In the genomic region with DNA sequence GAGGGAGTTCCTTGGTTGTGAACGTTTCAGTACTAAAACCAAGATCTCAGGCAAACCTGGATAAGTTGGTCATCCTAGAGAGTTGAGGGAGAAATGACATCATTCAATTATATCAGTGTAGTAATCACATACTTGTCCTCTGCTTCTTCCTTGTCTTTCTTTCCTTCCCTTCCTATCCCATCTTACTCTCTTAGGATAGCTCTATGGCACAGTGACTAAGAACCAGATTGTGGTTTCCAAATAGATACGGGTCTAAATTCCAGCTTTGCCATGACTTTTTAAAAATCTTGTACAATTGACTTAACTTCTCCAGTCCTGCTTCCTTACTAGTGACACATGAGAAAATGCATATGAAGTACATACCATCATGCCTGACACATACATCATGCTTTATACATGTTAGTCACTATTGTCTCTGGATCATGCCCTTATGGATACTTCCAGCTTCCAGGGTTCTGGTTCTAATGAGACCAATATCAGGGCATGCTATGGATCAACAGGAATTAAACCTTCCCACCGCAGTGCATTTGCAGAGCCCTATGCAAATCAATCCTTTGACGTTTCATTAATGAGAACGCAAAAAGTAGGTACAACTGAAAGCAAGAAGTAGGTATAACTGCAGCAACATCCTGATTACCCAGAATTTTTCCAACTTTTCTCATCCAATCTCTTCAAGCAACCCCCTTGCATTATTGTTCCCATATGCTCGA, we compare ENCODE assay signal across 9 cellular contexts.
DNase-seq lines count a peak whose midpoint lies in the region; ATAC-seq and TF ChIP-seq lines count a peak whose summit lies in the region.
"Had no signal": no experiment of that assay in that cellular context is flagged by ENCODE, and none has a peak within 500 bp of the region (broad histone marks: within the 10 kb centered on the region; RNA-seq: fewer than 3 reads in every experiment).

No MANE protein-coding gene starts in this region.

- DNase-seq in GM12865 (ENCODE audit: low read depth) (no peak), RWPE1 (ENCODE audit: low spot score) (no peak), epithelial cell of esophagus (ENCODE audit: low read depth) (peak; percentile 62), osteocyte (ENCODE audit: extremely low spot score, unreplicated experiment) (no peak), omental fat pad (ENCODE audit: low spot score) (no peak)
- no peak for DNase-seq in naive thymus-derived CD8-positive, alpha-beta T cell

- peak overlapping the region; percentile 57 for H3K4me3 Mint-ChIP-seq in osteocyte (ENCODE audit: unreplicated experiment)
- peak overlapping the region in 1 of 10 donors; percentile 12 for H3K4me3 Mint-ChIP-seq in naive thymus-derived CD8-positive, alpha-beta T cell

- H3K27ac Mint-ChIP-seq in osteocyte (ENCODE audit: unreplicated experiment): peak overlapping the region; percentile 100
- peak overlapping the region in 1 of 10 donors; percentile 52 for H3K27ac Mint-ChIP-seq in naive thymus-derived CD8-positive, alpha-beta T cell

- CTCF ChIA-PET in RWPE1 (lab: Yijun Ruan, JAX): no interaction called here

- H3K27ac ChIP-seq in RWPE1: peak overlapping the region; percentile 99

- H3K9me3 Mint-ChIP-seq in osteocyte (ENCODE audit: unreplicated experiment): no peaks in the 10 kb centered on the region
- peaks cover 0 to 2% (median 0%) of the 10 kb centered on the region in 9 donors for H3K9me3 Mint-ChIP-seq in naive thymus-derived CD8-positive, alpha-beta T cell

- H3K4me1 Mint-ChIP-seq in osteocyte (ENCODE audit: unreplicated experiment): peaks cover 51% of the 10 kb centered on the region
- peaks cover 6 to 21% (median 10%) of the 10 kb centered on the region in 4 donors for H3K4me1 Mint-ChIP-seq in naive thymus-derived CD8-positive, alpha-beta T cell

- POLR2A ChIA-PET in RWPE1 (lab: Yijun Ruan, JAX; ENCODE audit: low non-redundant PET): interaction anchor here (0.6 to 1.3 kb wide), 3 partner anchors 93 to 535 kb away, joined by 3 to 9 read pairs (median 8); no protein-coding TSS in a partner anchor
- POLR2A ChIA-PET in naive thymus-derived CD8-positive, alpha-beta T cell (lab: Charles Lee): no interaction called here

- TF ChIP-seq CTCF in GM12865 (IDR thresholded peaks at IDR 0.05; ENCODE audit: insufficient read depth, low read depth, low read length, missing control alignments) (no peak), RWPE1 (conservative IDR thresholded peaks at IDR 0.05; ENCODE audit: low read depth) (no peak), epithelial cell of esophagus (IDR thresholded peaks at IDR 0.05; ENCODE audit: insufficient read depth, low read depth, low read length, missing control alignments) (no peak), osteocyte (IDR thresholded peaks at IDR 0.05) (no peak), omental fat pad (IDR thresholded peaks at IDR 0.05) (no peak)

- H3K4me3 ChIP-seq in GM12865 (ENCODE audit: low read depth, low read length) (peak overlapping the region; percentile 51), epithelial cell of esophagus (ENCODE audit: low read length) (peak overlapping the region; percentile 44)
- H3K4me3 ChIP-seq: cardiac muscle cell had no signal

- H3K36me3 Mint-ChIP-seq in osteocyte (ENCODE audit: unreplicated experiment): no peaks in the 10 kb centered on the region
- H3K36me3 Mint-ChIP-seq in naive thymus-derived CD8-positive, alpha-beta T cell: no peaks in the 10 kb centered on the region

- H3K27me3 Mint-ChIP-seq in osteocyte (ENCODE audit: unreplicated experiment): no peaks in the 10 kb centered on the region
- H3K27me3 Mint-ChIP-seq in naive thymus-derived CD8-positive, alpha-beta T cell: no peaks in the 10 kb centered on the region

- no peak for ATAC-seq in omental fat pad (ENCODE audit: low FRiP score)
- ATAC-seq in GM21526 (IDR thresholded peaks at IDR 0.05; ENCODE audit: low FRiP score, unreplicated experiment): no peak
- no peak for ATAC-seq in naive thymus-derived CD8-positive, alpha-beta T cell
- ATAC-seq in HG03097 (IDR thresholded peaks at IDR 0.05; ENCODE audit: low FRiP score, unreplicated experiment): no peak
